1 cellular context compared by ENCODE assay signal in genomic region chr1:92441316-92442311, GRCh38.
A peak's percentile ranks its signal among the peaks of the same experiment; 100 is the strongest.
TF ChIP-seq lines count a peak whose summit lies in the region.

No MANE protein-coding gene starts in this region.

TF ChIP-seq in HepG2, 621 proteins besides CTCF, POLR2A, EP300 and RAD21 (continued from another document and continues in another):
- TF ChIP-seq PRDM15 (CRISPR knock-in tag; IDR thresholded peaks at IDR 0.05) = no peak
- TF ChIP-seq ZBTB20 (CRISPR knock-in tag; IDR thresholded peaks at IDR 0.05; ENCODE audit: borderline replicate concordance, low read depth) = peak; percentile 75; the same call in 1 of the 2 replicates
- 0 out of 2 replicates have a peak, but pooled peaks have one; percentile 9 for TF ChIP-seq ISX (CRISPR knock-in tag; conservative IDR thresholded peaks at IDR 0.05)
- TF ChIP-seq ZNF224 (CRISPR knock-in tag; IDR thresholded peaks at IDR 0.05) = 0 out of 2 replicates have a peak, but pooled peaks have one; percentile 55
- no peak for TF ChIP-seq NFRKB (IDR thresholded peaks at IDR 0.05)
- no peak for TF ChIP-seq ZBTB46 (CRISPR knock-in tag; IDR thresholded peaks at IDR 0.05; ENCODE audit: borderline replicate concordance)
- no peak for TF ChIP-seq ZNF746 (CRISPR knock-in tag; IDR thresholded peaks at IDR 0.05)
- 0 out of 2 replicates have a peak, but pooled peaks have one; percentile 66 for TF ChIP-seq MYPOP (CRISPR knock-in tag; IDR thresholded peaks at IDR 0.05)
- peak; percentile 59; the same call in 1 of the 2 replicates for TF ChIP-seq XBP1 (CRISPR knock-in tag; IDR thresholded peaks at IDR 0.05)
- no peak for TF ChIP-seq MBNL3 (CRISPR knock-in tag; conservative IDR thresholded peaks at IDR 0.05)
- no peak for TF ChIP-seq GMEB2 (CRISPR knock-in tag; IDR thresholded peaks at IDR 0.05; ENCODE audit: low read depth)
- TF ChIP-seq CREBL2 (CRISPR knock-in tag; IDR thresholded peaks at IDR 0.05; ENCODE audit: borderline replicate concordance) = peak; percentile 66; the same call in 1 of the 2 replicates
- peak; percentile 65; the same call in 1 of the 2 replicates for TF ChIP-seq ZMAT3 (CRISPR knock-in tag; conservative IDR thresholded peaks at IDR 0.05)
- no peak for TF ChIP-seq RELA (CRISPR knock-in tag; IDR thresholded peaks at IDR 0.05)
- no peak for TF ChIP-seq SP1 (IDR thresholded peaks at IDR 0.05)
- TF ChIP-seq SP1 (CRISPR knock-in tag; IDR thresholded peaks at IDR 0.05) = peak; percentile 88
- TF ChIP-seq SPEN (CRISPR knock-in tag; IDR thresholded peaks at IDR 0.05; ENCODE audit: low read depth) = peak; percentile 92; the same call in 1 of the 2 replicates
- TF ChIP-seq ZBTB43 (CRISPR knock-in tag; conservative IDR thresholded peaks at IDR 0.05) = peak; percentile 68; the same call in 1 of the 2 replicates
- 0 out of 2 replicates have a peak, but pooled peaks have one; percentile 55 for TF ChIP-seq ZNF280D (CRISPR knock-in tag; IDR thresholded peaks at IDR 0.05)
- peak; percentile 96 for TF ChIP-seq ZFP82 (CRISPR knock-in tag; IDR thresholded peaks at IDR 0.05; ENCODE audit: borderline replicate concordance)
- peak; percentile 93 for TF ChIP-seq ZNF670 (CRISPR knock-in tag; IDR thresholded peaks at IDR 0.05; ENCODE audit: borderline replicate concordance)
- no peak for TF ChIP-seq ZBTB34 (CRISPR knock-in tag; IDR thresholded peaks at IDR 0.05)
- peak; percentile 85 for TF ChIP-seq NRL (CRISPR knock-in tag; IDR thresholded peaks at IDR 0.05; ENCODE audit: borderline replicate concordance)
- TF ChIP-seq FOXO1 (CRISPR knock-in tag; IDR thresholded peaks at IDR 0.05) = peak; percentile 89
- 0 out of 2 replicates have a peak, but pooled peaks have one; percentile 39 for TF ChIP-seq TERF1 (CRISPR knock-in tag; IDR thresholded peaks at IDR 0.05)
- TF ChIP-seq HNF4A (CRISPR knock-in tag; IDR thresholded peaks at IDR 0.05) = peak; percentile 46
- no peak for TF ChIP-seq NR2F1 (CRISPR knock-in tag; IDR thresholded peaks at IDR 0.05)
- TF ChIP-seq NR2F6 (IDR thresholded peaks at IDR 0.05) = no peak
- peak; percentile 39 for TF ChIP-seq NR2F6 (CRISPR knock-in tag; IDR thresholded peaks at IDR 0.05)
- TF ChIP-seq XRCC5 (optimal IDR thresholded peaks at IDR 0.05; ENCODE audit: low read length) = peak; percentile 40
- TF ChIP-seq ZNF350 (CRISPR knock-in tag; IDR thresholded peaks at IDR 0.05; ENCODE audit: borderline replicate concordance, low read depth) = peak; percentile 75; the same call in 1 of the 2 replicates
- peak; percentile 71 for TF ChIP-seq FOSL2 (CRISPR knock-in tag; IDR thresholded peaks at IDR 0.05)
- TF ChIP-seq ZNF558 (CRISPR knock-in tag; IDR thresholded peaks at IDR 0.05; ENCODE audit: borderline replicate concordance) = peak; percentile 82; the same call in 1 of the 2 replicates
- TF ChIP-seq HIVEP1 (CRISPR knock-in tag; IDR thresholded peaks at IDR 0.05) = peak; percentile 60; the same call in 1 of the 2 replicates
- peak; percentile 81 for TF ChIP-seq RBFOX2 (IDR thresholded peaks at IDR 0.05; ENCODE audit: low read depth, low read length)
- TF ChIP-seq ZNF614 (CRISPR knock-in tag; IDR thresholded peaks at IDR 0.05; ENCODE audit: borderline replicate concordance) = peak; percentile 70; the same call in 1 of the 2 replicates
- TF ChIP-seq CSRNP2 (CRISPR knock-in tag; conservative IDR thresholded peaks at IDR 0.05; ENCODE audit: low read depth) = 0 out of 2 replicates have a peak, but pooled peaks have one; percentile 35
- TF ChIP-seq ZNF569 (CRISPR knock-in tag; IDR thresholded peaks at IDR 0.05; ENCODE audit: borderline replicate concordance) = peak; percentile 75; the same call in 1 of the 2 replicates
- no peak for TF ChIP-seq CHCHD3 (CRISPR knock-in tag; IDR thresholded peaks at IDR 0.05)
- TF ChIP-seq THYN1 (CRISPR knock-in tag; IDR thresholded peaks at IDR 0.05; ENCODE audit: borderline replicate concordance, low read depth) = 0 out of 2 replicates have a peak, but pooled peaks have one; percentile 32
- TF ChIP-seq HBP1 (CRISPR knock-in tag; IDR thresholded peaks at IDR 0.05; ENCODE audit: low read depth) = peak; percentile 65; the same call in 1 of the 2 replicates
- peak; percentile 33 for TF ChIP-seq SKI (IDR thresholded peaks at IDR 0.05; ENCODE audit: partially characterized antibody)
